In genomic region chr7:141557360-141557759, GRCh38 we compare ENCODE assay signal across 16 cellular contexts. TPM values are rescaled to one million over a fixed set of nuclear protein-coding genes. Genes with fewer than 3 reads are reported as not detected.
DNase-seq lines count a peak whose midpoint lies in the region; ATAC-seq, FAIRE-seq and TF ChIP-seq lines count a peak whose summit lies in the region.
"Had no signal": no experiment of that assay in that cellular context is flagged by ENCODE, and none has a peak within 500 bp of the region (broad histone marks: within the 10 kb centered on the region; RNA-seq: fewer than 3 reads in every experiment).

No MANE protein-coding gene starts in this region.

- peaks cover 19% of the 10 kb centered on the region for H3K9me3 Mint-ChIP-seq in activated T-helper 2 cell treated with anti-CD3 and anti-CD28 coated beads, Interferon-gamma antibody, Interleukin-2, Interleukin-4, amounts not matched to agents 10 μg/mL and 5 μg/mL and 100 μg/mL, durations not matched to agents 14 hours and 24 hours and 36 hours
- peaks cover 5 to 12% of the 10 kb centered on the region in 2 donors for H3K9me3 Mint-ChIP-seq in stimulated activated naive B cell treated with anti-CD40 and anti-IgM and Interleukin-4, amounts not matched to agents 10 μg/mL and 1 μg/mL and 100 μg/mL, for 72 hours

- TF ChIP-seq CTCF in heart right ventricle (IDR thresholded peaks at IDR 0.05): no peak
- no peak for TF ChIP-seq CTCF in upper lobe of right lung (IDR thresholded peaks at IDR 0.05)

- ATAC-seq in heart right ventricle: no peak
- no peak for ATAC-seq in Right ventricle myocardium inferior
- ATAC-seq in HG02938 (IDR thresholded peaks at IDR 0.05; ENCODE audit: unreplicated experiment): peak; percentile 18
- ATAC-seq in stimulated activated naive B cell treated with anti-CD40 and anti-IgM and Interleukin-4, amounts not matched to agents 10 μg/mL and 1 μg/mL and 100 μg/mL, for 72 hours (replicated peaks): peak; percentile 62 to 69
- ATAC-seq in upper lobe of right lung: no peak

- peaks cover 97% of the 10 kb centered on the region for H3K36me3 Mint-ChIP-seq in activated T-helper 2 cell treated with anti-CD3 and anti-CD28 coated beads, Interferon-gamma antibody, Interleukin-2, Interleukin-4, amounts not matched to agents 10 μg/mL and 5 μg/mL and 100 μg/mL, durations not matched to agents 14 hours and 24 hours and 36 hours (ENCODE audit: low read depth)
- H3K36me3 Mint-ChIP-seq in stimulated activated naive B cell treated with anti-CD40 and anti-IgM and Interleukin-4, amounts not matched to agents 10 μg/mL and 1 μg/mL and 100 μg/mL, for 72 hours: peaks cover 51 to 74% of the 10 kb centered on the region in 2 donors

- TF ChIP-seq POLR2A in H54 (IDR thresholded peaks at IDR 0.05; ENCODE audit: low read depth, low read length): no peak

- no peak for FAIRE-seq in H54 (lab: Jason Lieb, UNC)

- H3K4me3 Mint-ChIP-seq in activated T-helper 2 cell treated with anti-CD3 and anti-CD28 coated beads, Interferon-gamma antibody, Interleukin-2, Interleukin-4, amounts not matched to agents 10 μg/mL and 5 μg/mL and 100 μg/mL, durations not matched to agents 14 hours and 24 hours and 36 hours (ENCODE audit: low read depth): peak overlapping the region; percentile 51
- H3K4me3 Mint-ChIP-seq in stimulated activated naive B cell treated with anti-CD40 and anti-IgM and Interleukin-4, amounts not matched to agents 10 μg/mL and 1 μg/mL and 100 μg/mL, for 72 hours: no peak overlapping the region
- H3K4me3 Mint-ChIP-seq: H9, nephron progenitor cell had no signal

- peak overlapping the region; percentile 96 for H3K27ac Mint-ChIP-seq in activated T-helper 2 cell treated with anti-CD3 and anti-CD28 coated beads, Interferon-gamma antibody, Interleukin-2, Interleukin-4, amounts not matched to agents 10 μg/mL and 5 μg/mL and 100 μg/mL, durations not matched to agents 14 hours and 24 hours and 36 hours
- peak overlapping the region; percentile 71 for H3K27ac Mint-ChIP-seq in stimulated activated naive B cell treated with anti-CD40 and anti-IgM and Interleukin-4, amounts not matched to agents 10 μg/mL and 1 μg/mL and 100 μg/mL, for 72 hours
- H3K27ac Mint-ChIP-seq: H9, nephron progenitor cell had no signal

- no peaks in the 10 kb centered on the region for H3K27me3 Mint-ChIP-seq in activated T-helper 2 cell treated with anti-CD3 and anti-CD28 coated beads, Interferon-gamma antibody, Interleukin-2, Interleukin-4, amounts not matched to agents 10 μg/mL and 5 μg/mL and 100 μg/mL, durations not matched to agents 14 hours and 24 hours and 36 hours (ENCODE audit: low read depth)
- no peaks in the 10 kb centered on the region for H3K27me3 Mint-ChIP-seq in stimulated activated naive B cell treated with anti-CD40 and anti-IgM and Interleukin-4, amounts not matched to agents 10 μg/mL and 1 μg/mL and 100 μg/mL, for 72 hours

- no peak overlapping the region for H3K4me3 ChIP-seq in heart right ventricle
- no peak overlapping the region for H3K4me3 ChIP-seq in upper lobe of right lung

- WGBS in heart right ventricle, 2 donors: 85 to 97% methylated on average over 3 of the region's 3 CpGs

- intact Hi-C loops in heart right ventricle (cut with DNase I): loop anchor here in 3 of 10 donors (10.0 kb wide), 1 partner anchor 87 kb away; no protein-coding TSS in a partner anchor
- intact Hi-C loops in Right ventricle myocardium inferior (cut with DNase I): no loop called here
- intact Hi-C loops in activated T-helper 2 cell treated with anti-CD3 and anti-CD28 coated beads, Interferon-gamma antibody, Interleukin-2, Interleukin-4, amounts not matched to agents 10 μg/mL and 5 μg/mL and 100 μg/mL, durations not matched to agents 14 hours and 24 hours and 36 hours (cut with micrococcal nuclease): loop anchor here (5.0 to 10.0 kb wide), 4 partner anchors 543 to 1305 kb away; partner anchors contain the start of genes BRAF, MRPS33 and SLC37A3
- intact Hi-C loops in upper lobe of right lung (cut with DNase I): no loop called here

- no peaks in the 10 kb centered on the region for H3K27me3 ChIP-seq in heart right ventricle
- H3K27me3 ChIP-seq in upper lobe of right lung: no peaks in the 10 kb centered on the region

- H3K9me3 ChIP-seq in heart right ventricle: peaks cover 0 to 13% (median 0%) of the 10 kb centered on the region in 11 donors
- no peaks in the 10 kb centered on the region for H3K9me3 ChIP-seq in upper lobe of right lung

- peaks cover 69% of the 10 kb centered on the region for H3K4me1 Mint-ChIP-seq in activated T-helper 2 cell treated with anti-CD3 and anti-CD28 coated beads, Interferon-gamma antibody, Interleukin-2, Interleukin-4, amounts not matched to agents 10 μg/mL and 5 μg/mL and 100 μg/mL, durations not matched to agents 14 hours and 24 hours and 36 hours (ENCODE audit: low read depth)
- H3K4me1 Mint-ChIP-seq in stimulated activated naive B cell treated with anti-CD40 and anti-IgM and Interleukin-4, amounts not matched to agents 10 μg/mL and 1 μg/mL and 100 μg/mL, for 72 hours: peaks cover 29 to 30% of the 10 kb centered on the region in 2 donors

- H3K4me1 ChIP-seq in heart right ventricle (peaks cover 4 to 28% (median 15%) of the 10 kb centered on the region in 9 donors), upper lobe of right lung (peaks cover 2% of the 10 kb centered on the region)

- H3K36me3 ChIP-seq in heart right ventricle (peaks cover 0 to 44% (median 0%) of the 10 kb centered on the region in 9 donors), upper lobe of right lung (peaks cover 24% of the 10 kb centered on the region)

- DNase-seq in heart right ventricle: no peak
- DNase-seq in Right ventricle myocardium inferior (ENCODE audit: missing footprints): no peak
- DNase-seq in activated T-helper 2 cell treated with anti-CD3 and anti-CD28 coated beads, Interferon-gamma antibody, Interleukin-2, Interleukin-4, amounts not matched to agents 10 μg/mL and 5 μg/mL and 100 μg/mL, durations not matched to agents 14 hours and 24 hours and 36 hours (ENCODE audit: low spot score): no peak
- no peak for DNase-seq in stimulated activated naive B cell treated with anti-CD40 and anti-IgM and Interleukin-4, amounts not matched to agents 10 μg/mL and 1 μg/mL and 100 μg/mL, for 72 hours
- DNase-seq in upper lobe of right lung: no peak
- DNase-seq in H54 (ENCODE audit: insufficient read length, low spot score): no peak
- no peak for DNase-seq in superior temporal gyrus (ENCODE audit: extremely low spot score)
- DNase-seq: caudate nucleus; DMS153; H9; NCI-H1417; nephron progenitor cell; SHP77 treated with DMSO at 0.1 percent for 48 hours; stimulated activated CD4-positive, alpha-beta T cell treated with anti-CD3 and anti-CD28 coated beads, Interleukin-1b, Interleukin-23, amount 100 ng/mL, for 48 hours; trophoblast cell had no signal

- H3K27ac ChIP-seq in heart right ventricle (peak overlapping the region in 7 of 10 donors; percentile 58 to 80 (median 69)), upper lobe of right lung (no peak overlapping the region)

RNA-seq across cellular contexts. Expression of gene AGK, which starts 6.2 kb away (rescaled TPM):
- total RNA-seq in heart right ventricle (10 to 100 TPM; 27.1 to 45.1 (median 39.7) TPM), Right ventricle myocardium inferior (28.4 TPM), upper lobe of right lung (17.5 TPM)
- polyA plus RNA-seq in heart right ventricle: 10 to 100 TPM; 17.7 to 22.0 TPM
- total RNA-seq in activated T-helper 2 cell treated with anti-CD3 and anti-CD28 coated beads, Interferon-gamma antibody, Interleukin-2, Interleukin-4, amounts not matched to agents 10 μg/mL and 5 μg/mL and 100 μg/mL, durations not matched to agents 14 hours and 24 hours and 36 hours: 144 and 147 TPM in 2 replicates

Comparison
In these comparisons a context has a peak if more than half of its experiments do, and no peak if none do; other contexts are left out.
1. ATAC-seq: peak in HG02938 (single experiment) and stimulated activated naive B cell treated with anti-CD40 and anti-IgM and Interleukin-4, amounts not matched to agents 10 μg/mL and 1 μg/mL and 100 μg/mL, for 72 hours (2 of 2); none in heart right ventricle (0 of 8), Right ventricle myocardium inferior (single experiment) and upper lobe of right lung (single experiment).